ENCODE assay signal across 8 cellular contexts in the genomic region with DNA sequence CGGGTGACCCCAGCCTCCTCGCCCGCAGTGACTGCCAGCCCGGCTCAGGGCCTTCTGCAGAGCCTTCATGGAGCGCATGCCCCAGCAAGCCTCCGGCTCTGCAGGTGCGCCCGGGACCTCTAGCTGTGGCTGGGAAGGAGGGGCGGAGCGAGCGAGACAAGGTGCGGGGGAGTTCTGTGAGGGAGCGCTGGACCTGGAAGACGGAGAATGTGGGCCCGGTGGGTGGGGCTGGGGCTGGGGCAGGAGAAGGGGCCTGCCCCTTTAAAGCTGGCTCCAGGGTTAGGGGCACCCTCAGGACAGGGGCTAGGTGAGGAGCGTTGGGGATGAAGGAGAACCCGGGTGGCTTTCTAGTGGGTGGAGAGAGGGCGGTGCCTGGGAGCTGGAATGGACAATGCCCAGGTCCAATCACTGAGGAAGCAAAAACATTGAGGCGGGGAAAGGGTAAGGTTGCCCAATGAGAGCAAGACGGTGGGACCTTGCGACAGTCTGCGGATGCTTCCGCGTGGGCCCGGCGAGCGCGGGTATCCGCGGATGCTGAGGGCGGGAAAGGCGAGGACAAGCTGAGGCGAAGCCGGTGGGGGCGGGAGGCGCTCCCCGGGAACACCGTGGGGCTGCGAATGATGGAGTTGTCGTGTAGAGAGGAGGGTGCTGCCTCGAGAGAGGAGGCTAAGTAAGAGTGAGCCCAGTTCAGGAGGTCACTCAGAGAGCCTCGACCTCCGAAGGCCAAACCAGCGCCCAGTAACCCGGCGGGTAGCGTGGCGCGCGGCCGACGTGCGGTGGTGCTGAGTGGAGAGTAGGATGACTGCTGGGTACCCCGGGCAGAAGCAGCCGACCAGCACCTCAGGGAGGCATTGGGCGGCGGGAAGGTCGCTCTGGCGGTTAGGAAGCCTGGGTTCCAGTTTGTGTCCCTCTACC. TPM values are rescaled to one million over a fixed set of nuclear protein-coding genes. Genes with fewer than 3 reads are reported as not detected.
A peak's percentile ranks its signal among the peaks of the same experiment; 100 is the strongest.
DNase-seq lines count a peak whose midpoint lies in the region; ATAC-seq and TF ChIP-seq lines count a peak whose summit lies in the region.

A gene (minus strand): TSS at position 121 of the 915 bp plus-strand sequence. CDS start 43 bp downstream, at position 78.

- no peaks in the 10 kb centered on the region for H3K79me1 ChIP-seq in mesenchymal stem cell (replicated peaks; ENCODE audit: low read length, poor library complexity, severe bottlenecking)

- H3K9ac ChIP-seq in endodermal cell (ENCODE audit: extremely low read depth, low read length, poor library complexity, severe bottlenecking) (no peak within 1 kb of the TSS), mesenchymal stem cell (ENCODE audit: low read length) (peak within 1 kb of the TSS; percentile 45)

- H3K27me3 Mint-ChIP-seq in endodermal cell (ENCODE audit: insufficient read depth), result peaks cover 70% of the 10 kb centered on the region

- H2BK15ac ChIP-seq in mesenchymal stem cell (ENCODE audit: low read depth, poor library complexity, severe bottlenecking), result no peak within 1 kb of the TSS

- WGBS in endodermal cell (ENCODE audit: insufficient coverage in 1 of 2, insufficient read length in 1 of 2), 2 experiments, result 26 to 38% methylated on average over 34 to 59 of the region's 59 CpGs
- WGBS in mesenchymal stem cell, result 34% methylated on average over 57 of the region's 59 CpGs

- H3K36me3 ChIP-seq in endodermal cell (ENCODE audit: control insufficient read depth, insufficient read depth, low read length) (no peaks in the 10 kb centered on the region), mesenchymal stem cell (ENCODE audit: control insufficient read depth in 1 of 2, insufficient read depth in 2 of 2, low read depth in 1 of 2, low read length in 2 of 2) (no peaks in the 10 kb centered on the region)

- no peak within 1 kb of the TSS for H2BK12ac ChIP-seq in mesenchymal stem cell (ENCODE audit: low read length in 2 of 2)

- peak within 1 kb of the TSS; percentile 6 for H3K27ac Mint-ChIP-seq in endodermal cell

- H2BK120ac ChIP-seq in mesenchymal stem cell (ENCODE audit: low read depth, low read length), result no peak within 1 kb of the TSS

- H3K27me3 ChIP-seq in endodermal cell (ENCODE audit: control insufficient read depth, insufficient read depth, low read length, poor library complexity, severe bottlenecking) (peaks cover 66% of the 10 kb centered on the region), mesenchymal stem cell (ENCODE audit: control insufficient read depth in 1 of 2, insufficient read depth in 1 of 2, low read length in 2 of 2) (peaks cover 46 to 55% of the 10 kb centered on the region in 2 experiments)

- peak within 1 kb of the TSS; percentile 88 for H3K4me2 ChIP-seq in mesenchymal stem cell (ENCODE audit: low read length, poor library complexity, severe bottlenecking)

- H4K91ac ChIP-seq in mesenchymal stem cell (ENCODE audit: low read length), result peak within 1 kb of the TSS; percentile 2

- no peak within 1 kb of the TSS for H3K4ac ChIP-seq in mesenchymal stem cell (ENCODE audit: low read depth in 1 of 2, low read length in 2 of 2)

- H2AFZ ChIP-seq in mesenchymal stem cell (ENCODE audit: low read depth, low read length), result peak within 1 kb of the TSS; percentile 19

- no peak within 1 kb of the TSS for H2AK5ac ChIP-seq in mesenchymal stem cell (ENCODE audit: low read length, severe bottlenecking)

- peak within 1 kb of the TSS; percentile 65 for H3K4me3 Mint-ChIP-seq in endodermal cell

- no peaks in the 10 kb centered on the region for H3K36me3 Mint-ChIP-seq in endodermal cell (ENCODE audit: low read depth)

- H3K23ac ChIP-seq in mesenchymal stem cell (ENCODE audit: low read length in 2 of 2), result no peak within 1 kb of the TSS

- ATAC-seq in HG03095 (IDR thresholded peaks at IDR 0.05; ENCODE audit: unreplicated experiment), result peak; percentile 93

- no peak within 1 kb of the TSS for H4K8ac ChIP-seq in mesenchymal stem cell (ENCODE audit: low read length)

- H2BK5ac ChIP-seq in mesenchymal stem cell (ENCODE audit: low read depth, low read length, poor library complexity, severe bottlenecking), result no peak within 1 kb of the TSS

- H3K27ac ChIP-seq in endodermal cell (ENCODE audit: low read depth, low read length), result no peak within 1 kb of the TSS
- H3K27ac ChIP-seq in mesenchymal stem cell (ENCODE audit: low read length, poor library complexity, severe bottlenecking), result no peak within 1 kb of the TSS

- no peaks in the 10 kb centered on the region for H3K4me1 Mint-ChIP-seq in endodermal cell

- peak within 1 kb of the TSS in 1 of 2 experiments; percentile 31 for H3K14ac ChIP-seq in mesenchymal stem cell (ENCODE audit: low read length in 2 of 2)

- H3K9me3 ChIP-seq in endodermal cell (ENCODE audit: control insufficient read depth, low read length) (peaks cover 10% of the 10 kb centered on the region), mesenchymal stem cell (ENCODE audit: control insufficient read depth, low read length) (no peaks in the 10 kb centered on the region)

- H3K18ac ChIP-seq in mesenchymal stem cell (ENCODE audit: low read depth in 1 of 2, low read length in 2 of 2), result no peak within 1 kb of the TSS

- DNase-seq in DMS 273 (lab: John Stamatoyannopoulos, UW; ENCODE audit: unreplicated experiment) (peak; percentile 68), DMS 273 treated with DMSO at 0.1 percent for 48 hours (lab: John Stamatoyannopoulos, UW) (no peak), NCI-H2196 treated with DMSO at 0.1 percent for 48 hours (lab: John Stamatoyannopoulos, UW; ENCODE audit: unreplicated experiment) (peak; percentile 90), endodermal cell (peak; percentile 96), mesenchymal stem cell (peak; percentile 69)
- DNase-seq in activated CD8-positive, alpha-beta memory T cell treated with anti-CD3 and anti-CD28 coated beads, Interleukin-2, amount 50 U/mL, for 24 hours (ENCODE audit: extremely low read depth), result peak; percentile 39
- peak; percentile 48 for DNase-seq in stimulated activated CD8-positive, alpha-beta memory T cell treated with anti-CD3 and anti-CD28 coated beads, Interleukin-12 subunit alpha, Interleukin-12 subunit beta, amount 100 ng/mL, for 1 hour (ENCODE audit: low read depth)

- no peak for TF ChIP-seq CTCF in endodermal cell (conservative IDR thresholded peaks at IDR 0.05)

- peaks cover 15% of the 10 kb centered on the region for H3K9me3 Mint-ChIP-seq in endodermal cell

- H3K4me3 ChIP-seq in endodermal cell (ENCODE audit: low read length) (peak within 1 kb of the TSS; percentile 78), mesenchymal stem cell (ENCODE audit: insufficient read depth in 1 of 2, low read depth in 1 of 2, low read length in 2 of 2) (peak within 1 kb of the TSS; percentile 48 to 78)

- H3K4me1 ChIP-seq in endodermal cell (ENCODE audit: control insufficient read depth, insufficient read depth, low read length) (no peaks in the 10 kb centered on the region), mesenchymal stem cell (ENCODE audit: control insufficient read depth, insufficient read depth, low read depth, low read length) (peaks cover 14% of the 10 kb centered on the region)

RNA-seq across cellular contexts. Expression of the gene that starts here (rescaled TPM):
- total RNA-seq in endodermal cell, result 1 to 10 TPM; 1.5 to 2.7 TPM
- 1.2 TPM for polyA plus RNA-seq in endodermal cell (2013, experiment 1 of 2)
- polyA plus RNA-seq in endodermal cell (2013, experiment 2 of 2), result 0.95 TPM
- polyA plus RNA-seq in mesenchymal stem cell (2013, experiment 1 of 2), result not detected
- not detected for polyA plus RNA-seq in mesenchymal stem cell (2013, experiment 2 of 2)
